ENCODE assay signal across 21 cellular contexts in genomic region chrX:114065612-114066178, GRCh38.
"Had no signal": no experiment of that assay in that cellular context is flagged by ENCODE, and none has a peak within 500 bp of the region (broad histone marks: within the 10 kb centered on the region; RNA-seq: fewer than 3 reads in every experiment).

No MANE protein-coding gene starts in this region.

- H3K4me3 ChIP-seq: body of pancreas, colonic mucosa, gastroesophageal sphincter, heart right ventricle, pancreas, smooth muscle cell, stomach had no signal

- H3K27me3 ChIP-seq: body of pancreas, colonic mucosa, gastroesophageal sphincter, stomach had no signal

- H3K4me1 ChIP-seq: body of pancreas, colonic mucosa, gastroesophageal sphincter, heart right ventricle, pancreas, stomach had no signal

- FAIRE-seq: pancreas had no signal

- H3K36me3 ChIP-seq: colonic mucosa, gastroesophageal sphincter, heart right ventricle, pancreas, stomach had no signal

- ATAC-seq: activated CD8-positive, alpha-beta memory T cell treated with anti-CD3 and anti-CD28 coated beads, Interleukin-2, amount 10 ng/mL, durations not matched to agents 7 days and 5 days; body of pancreas; esophagus mucosa; gastroesophageal sphincter; heart right ventricle; left ventricle myocardium superior; naive thymus-derived CD4-positive, alpha-beta T cell; pancreas; sciatic nerve had no signal

- H3K9me3 ChIP-seq: body of pancreas, colonic mucosa, gastroesophageal sphincter, heart right ventricle, pancreas, stomach had no signal

- H3K27ac ChIP-seq: body of pancreas, colonic mucosa, gastroesophageal sphincter, heart right ventricle, pancreas, stomach had no signal

- DNase-seq: activated CD4-positive, alpha-beta memory T cell treated with anti-CD3 and anti-CD28 coated beads, Interleukin-2, amount 10 ng/mL, durations not matched to agents 7 days and 5 days; activated CD4-positive, alpha-beta T cell treated with anti-CD3 and anti-CD28 coated beads for 48 hours; activated CD8-positive, alpha-beta memory T cell treated with anti-CD3 and anti-CD28 coated beads, Interleukin-2, amount 10 ng/mL, durations not matched to agents 7 days and 5 days; activated naive CD8-positive, alpha-beta T cell treated with anti-CD3 and anti-CD28 coated beads, Interleukin-2, amount 10 ng/mL, durations not matched to agents 7 days and 5 days; amygdala; body of pancreas; colonic mucosa; heart right ventricle; kidney glomerular epithelial cell; left ventricle myocardium superior; mesenchymal stem cell; naive thymus-derived CD4-positive, alpha-beta T cell; pancreas; stimulated activated CD4-positive, alpha-beta T cell treated with anti-CD3 and anti-CD28 coated beads, Interleukin-4, amount 100 ng/mL, for 1 hour; stomach; T-helper 1 cell; T1000 had no signal
